22 cellular contexts compared by ENCODE assay signal in the genomic region with DNA sequence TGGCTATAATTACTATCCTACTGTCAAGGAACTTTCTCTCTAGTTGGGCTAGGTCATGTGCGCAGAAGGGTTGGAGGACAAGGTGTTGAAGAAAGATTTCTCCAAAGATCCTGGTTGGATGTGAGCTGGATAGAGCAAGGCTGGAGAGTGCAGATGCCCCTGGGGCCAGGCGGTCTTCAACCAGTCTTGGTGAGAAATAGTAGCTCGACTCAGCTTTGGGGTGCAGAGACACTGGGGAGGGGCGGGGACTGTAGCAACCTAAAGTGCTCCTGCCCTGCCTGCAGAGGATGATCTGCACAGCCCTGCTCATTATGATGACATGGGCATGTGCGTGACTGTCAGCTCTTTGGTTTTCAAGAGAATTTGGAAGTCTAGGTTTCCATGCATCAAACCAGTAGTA. TPM values are rescaled to one million over a fixed set of nuclear protein-coding genes. Genes with fewer than 3 reads are reported as not detected.
A peak's percentile ranks its signal among the peaks of the same experiment; 100 is the strongest.
DNase-seq lines count a peak whose midpoint lies in the region; ATAC-seq and TF ChIP-seq lines count a peak whose summit lies in the region.
"Had no signal": no experiment of that assay in that cellular context is flagged by ENCODE, and none has a peak within 500 bp of the region (broad histone marks: within the 10 kb centered on the region; RNA-seq: fewer than 3 reads in every experiment).

No MANE protein-coding gene starts in this region.

- H3K9me3 Mint-ChIP-seq in natural killer cell treated with Interleukin-12 subunit alpha and Interleukin-12 subunit beta and Interleukin-15 and Interleukin-18, amount 100 ng/mL, for 72 hours, result no peaks in the 10 kb centered on the region
- H3K9me3 Mint-ChIP-seq in natural killer cell, result peaks cover 0 to 4% of the 10 kb centered on the region in 2 donors

- no peak overlapping the region for H3K4me3 Mint-ChIP-seq in natural killer cell treated with Interleukin-12 subunit alpha and Interleukin-12 subunit beta and Interleukin-15 and Interleukin-18, amount 100 ng/mL, for 72 hours
- H3K4me3 Mint-ChIP-seq in natural killer cell, result no peak overlapping the region
- H3K4me3 Mint-ChIP-seq: CD4-positive, alpha-beta memory T cell had no signal

- no peaks in the 10 kb centered on the region for H3K4me1 Mint-ChIP-seq in natural killer cell treated with Interleukin-12 subunit alpha and Interleukin-12 subunit beta and Interleukin-15 and Interleukin-18, amount 100 ng/mL, for 72 hours (ENCODE audit: low read depth in 2 of 2)
- H3K4me1 Mint-ChIP-seq in natural killer cell, result no peaks in the 10 kb centered on the region
- H3K4me1 Mint-ChIP-seq: CD4-positive, alpha-beta memory T cell had no signal

- H3K27me3 Mint-ChIP-seq in natural killer cell treated with Interleukin-12 subunit alpha and Interleukin-12 subunit beta and Interleukin-15 and Interleukin-18, amount 100 ng/mL, for 72 hours, result peaks cover 6 to 12% of the 10 kb centered on the region in 2 donors
- peaks cover 6 to 10% of the 10 kb centered on the region in 2 donors for H3K27me3 Mint-ChIP-seq in natural killer cell (ENCODE audit: low read depth in 2 of 2)

- intact Hi-C loops in natural killer cell (cut with micrococcal nuclease), result no loop called here
- intact Hi-C loops in sciatic nerve (cut with DNase I), result no loop called here

- H3K27ac Mint-ChIP-seq in natural killer cell treated with Interleukin-12 subunit alpha and Interleukin-12 subunit beta and Interleukin-15 and Interleukin-18, amount 100 ng/mL, for 72 hours, result no peak overlapping the region
- H3K27ac Mint-ChIP-seq in natural killer cell, result no peak overlapping the region
- H3K27ac Mint-ChIP-seq: CD4-positive, alpha-beta memory T cell had no signal

- no peaks in the 10 kb centered on the region for H3K36me3 Mint-ChIP-seq in natural killer cell treated with Interleukin-12 subunit alpha and Interleukin-12 subunit beta and Interleukin-15 and Interleukin-18, amount 100 ng/mL, for 72 hours
- H3K36me3 Mint-ChIP-seq in natural killer cell, result no peaks in the 10 kb centered on the region
- H3K36me3 Mint-ChIP-seq: CD4-positive, alpha-beta memory T cell had no signal

- ATAC-seq in natural killer cell treated with Interleukin-12 subunit alpha and Interleukin-12 subunit beta and Interleukin-15 and Interleukin-18, amount 100 ng/mL, for 72 hours, result peak; percentile 22 to 46
- ATAC-seq in natural killer cell (no peak), sciatic nerve (no peak), GM19452 (IDR thresholded peaks at IDR 0.05; ENCODE audit: unreplicated experiment) (no peak), HG03432 (IDR thresholded peaks at IDR 0.05; ENCODE audit: unreplicated experiment) (no peak)
- ATAC-seq: HCT116, Panc1 had no signal

- no peak for TF ChIP-seq CTCF in natural killer cell (IDR thresholded peaks at IDR 0.05)

- no peak for DNase-seq in natural killer cell treated with Interleukin-12 subunit alpha and Interleukin-12 subunit beta and Interleukin-15 and Interleukin-18, amount 100 ng/mL, for 72 hours (ENCODE audit: low spot score)
- no peak for DNase-seq in natural killer cell
- peak; percentile 3 for DNase-seq in ecto neural progenitor cell (ENCODE audit: low spot score)
- peak; percentile 10 for DNase-seq in sciatic nerve (ENCODE audit: low spot score)
- DNase-seq in NCI-H510A treated with DMSO at 0.1 percent for 48 hours (lab: John Stamatoyannopoulos, UW), result no peak
- DNase-seq: C1 segment of cervical spinal cord; CD4-positive, alpha-beta memory T cell; COR-L47; DMS53; Karpas-422; NCI-H1105; NCI-H146; NCI-H1930; NCI-H2107; NCI-H446; NCI-H526 treated with DMSO at 0.1 percent for 48 hours; SHP77 treated with DMSO at 0.1 percent for 48 hours had no signal

RNA-seq across cellular contexts. Expression of a gene that starts 35.9 kb away (rescaled TPM):
- not detected for total RNA-seq in natural killer cell treated with Interleukin-12 subunit alpha and Interleukin-12 subunit beta and Interleukin-15 and Interleukin-18, amount 100 ng/mL, for 72 hours
- not detected for total RNA-seq in natural killer cell
- not detected for total RNA-seq in sciatic nerve
- total RNA-seq: CD4-positive, alpha-beta memory T cell; G401 had no signal

Comparison
In these comparisons a context has a peak if more than half of its experiments do, and no peak if none do; other contexts are left out.
1. ATAC-seq: peak in natural killer cell treated with Interleukin-12 subunit alpha and Interleukin-12 subunit beta and Interleukin-15 and Interleukin-18, amount 100 ng/mL, for 72 hours (2 of 2); none in natural killer cell (0 of 3), sciatic nerve (single experiment), GM19452 (single experiment) and HG03432 (single experiment).
2. DNase-seq: peak in ecto neural progenitor cell (single experiment) and sciatic nerve (single experiment); none in natural killer cell treated with Interleukin-12 subunit alpha and Interleukin-12 subunit beta and Interleukin-15 and Interleukin-18, amount 100 ng/mL, for 72 hours (single experiment), natural killer cell (single experiment) and NCI-H510A treated with DMSO at 0.1 percent for 48 hours (single experiment).